8 cellular contexts compared by ENCODE assay signal in the genomic region with DNA sequence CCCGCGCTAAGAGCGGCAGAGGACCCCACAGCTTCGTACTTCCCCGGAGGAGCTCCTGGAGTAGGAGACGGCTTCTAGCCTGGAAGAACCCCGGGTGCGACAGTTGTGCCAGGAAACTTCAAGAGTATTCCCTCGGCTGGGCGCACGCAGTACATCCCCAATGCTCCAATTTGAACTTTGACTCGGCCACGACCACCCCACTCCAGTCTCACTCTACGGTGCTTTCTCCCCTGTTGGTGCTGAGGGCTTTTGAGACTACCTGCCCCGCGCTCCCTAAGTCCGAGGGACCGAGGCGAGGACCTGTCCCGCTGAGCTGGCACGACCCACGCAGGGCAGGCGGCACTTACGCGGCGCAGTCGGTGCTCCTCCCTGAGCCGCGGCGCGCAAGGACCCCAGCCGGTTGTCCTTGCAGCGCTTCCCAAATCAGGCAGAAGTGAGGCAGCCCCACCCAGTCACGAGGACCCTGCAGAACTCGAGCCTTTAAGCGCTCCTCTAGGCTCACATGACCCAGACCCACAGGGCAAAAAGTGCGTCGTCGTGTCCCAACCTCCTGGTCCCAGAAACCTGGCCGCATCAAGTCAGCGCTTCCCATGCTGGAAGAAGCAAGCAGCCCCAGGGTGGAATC. TPM values are rescaled to one million over a fixed set of nuclear protein-coding genes. Genes with fewer than 3 reads are reported as not detected.
A peak's percentile ranks its signal among the peaks of the same experiment; 100 is the strongest.
DNase-seq lines count a peak whose midpoint lies in the region; ATAC-seq and TF ChIP-seq lines count a peak whose summit lies in the region.

A gene (minus strand): TSS at position 456 of the 625 bp plus-strand sequence. CDS start 25,476 bp downstream, outside the sequence.

- H3K4me1 Mint-ChIP-seq in stimulated activated effector memory CD8-positive, alpha-beta T cell treated with anti-CD3 and anti-CD28 coated beads, Interleukin-12 subunit alpha, Interleukin-12 subunit beta, amount 100 ng/mL, for 72 hours: peaks cover 15% of the 10 kb centered on the region
- H3K4me1 Mint-ChIP-seq in activated T-helper 17 cell treated with anti-CD3 and anti-CD28 coated beads, Interleukin-2, amount 50 U/mL, for 72 hours: no peaks in the 10 kb centered on the region

- H3K4me1 ChIP-seq in breast epithelium: no peaks in the 10 kb centered on the region

- H3K9me3 Mint-ChIP-seq in stimulated activated effector memory CD8-positive, alpha-beta T cell treated with anti-CD3 and anti-CD28 coated beads, Interleukin-12 subunit alpha, Interleukin-12 subunit beta, amount 100 ng/mL, for 72 hours: no peaks in the 10 kb centered on the region
- no peaks in the 10 kb centered on the region for H3K9me3 Mint-ChIP-seq in activated T-helper 17 cell treated with anti-CD3 and anti-CD28 coated beads, Interleukin-2, amount 50 U/mL, for 72 hours

- no peak for TF ChIP-seq CTCF in breast epithelium (IDR thresholded peaks at IDR 0.05)

- no peak for TF ChIP-seq POLR2A in breast epithelium (IDR thresholded peaks at IDR 0.05)

- H3K27ac ChIP-seq in breast epithelium: peak within 1 kb of the TSS in 1 of 2 donors; percentile 40

- DNase-seq in DMS114 treated with DMSO at 0.1 percent for 48 hours (lab: John Stamatoyannopoulos, UW; ENCODE audit: unreplicated experiment) (peak; percentile 55), NCI-H2171 treated with DMSO at 0.1 percent for 48 hours (lab: John Stamatoyannopoulos, UW) (peak; percentile 89), breast epithelium (ENCODE audit: low spot score in 2 of 2) (peak in 1 of 2 donors; percentile 22), left kidney (ENCODE audit: low read depth, low spot score) (peak; percentile 82)
- DNase-seq in stimulated activated effector memory CD8-positive, alpha-beta T cell treated with anti-CD3 and anti-CD28 coated beads, Interleukin-12 subunit alpha, Interleukin-12 subunit beta, amount 100 ng/mL, for 72 hours (ENCODE audit: low spot score in 2 of 2): peak in 1 of 2 donors; percentile 47

- peak; percentile 35 for ATAC-seq in stimulated activated effector memory CD8-positive, alpha-beta T cell treated with anti-CD3 and anti-CD28 coated beads, Interleukin-12 subunit alpha, Interleukin-12 subunit beta, amount 100 ng/mL, for 72 hours
- ATAC-seq in GM21447 (IDR thresholded peaks at IDR 0.05; ENCODE audit: unreplicated experiment) (no peak), GM21786 (IDR thresholded peaks at IDR 0.05; ENCODE audit: unreplicated experiment) (no peak)
- no peak for ATAC-seq in activated T-helper 17 cell treated with anti-CD3 and anti-CD28 coated beads, Interleukin-2, amount 50 U/mL, for 72 hours (replicated peaks)

- H3K27me3 ChIP-seq in breast epithelium: peaks cover 0 to 6% of the 10 kb centered on the region in 2 donors

- H3K27me3 Mint-ChIP-seq in activated T-helper 17 cell treated with anti-CD3 and anti-CD28 coated beads, Interleukin-2, amount 50 U/mL, for 72 hours: peaks cover 28% of the 10 kb centered on the region

- H3K4me3 Mint-ChIP-seq in stimulated activated effector memory CD8-positive, alpha-beta T cell treated with anti-CD3 and anti-CD28 coated beads, Interleukin-12 subunit alpha, Interleukin-12 subunit beta, amount 100 ng/mL, for 72 hours: peak within 1 kb of the TSS; percentile 40
- H3K4me3 Mint-ChIP-seq in activated T-helper 17 cell treated with anti-CD3 and anti-CD28 coated beads, Interleukin-2, amount 50 U/mL, for 72 hours: no peak within 1 kb of the TSS

- no peaks in the 10 kb centered on the region for H3K36me3 Mint-ChIP-seq in stimulated activated effector memory CD8-positive, alpha-beta T cell treated with anti-CD3 and anti-CD28 coated beads, Interleukin-12 subunit alpha, Interleukin-12 subunit beta, amount 100 ng/mL, for 72 hours
- no peaks in the 10 kb centered on the region for H3K36me3 Mint-ChIP-seq in activated T-helper 17 cell treated with anti-CD3 and anti-CD28 coated beads, Interleukin-2, amount 50 U/mL, for 72 hours (ENCODE audit: low read depth)

- H3K9me3 ChIP-seq in breast epithelium: no peaks in the 10 kb centered on the region

- H3K36me3 ChIP-seq in breast epithelium: no peaks in the 10 kb centered on the region

- H3K4me3 ChIP-seq in breast epithelium: peak within 1 kb of the TSS; percentile 47 to 73 (median 56)

- intact Hi-C loops in breast epithelium (cut with DNase I; ENCODE audit: low total_unique reads): loop anchor here (10.0 kb wide), 1 partner anchor 1829 kb away; no protein-coding TSS in a partner anchor

- no peak within 1 kb of the TSS for H3K27ac Mint-ChIP-seq in stimulated activated effector memory CD8-positive, alpha-beta T cell treated with anti-CD3 and anti-CD28 coated beads, Interleukin-12 subunit alpha, Interleukin-12 subunit beta, amount 100 ng/mL, for 72 hours
- H3K27ac Mint-ChIP-seq in activated T-helper 17 cell treated with anti-CD3 and anti-CD28 coated beads, Interleukin-2, amount 50 U/mL, for 72 hours: no peak within 1 kb of the TSS

RNA-seq across cellular contexts. Expression of the gene that starts here (rescaled TPM):
- 10 to 100 TPM; 11.4 to 44.2 (median 13.4) TPM for total RNA-seq in breast epithelium
- under 1 TPM in 1 of 2 donors, not detected in 1; 0.63 TPM for total RNA-seq in activated T-helper 17 cell treated with anti-CD3 and anti-CD28 coated beads, Interleukin-2, amount 50 U/mL, for 72 hours

Comparison
In these comparisons a context has a peak if more than half of its experiments do, and no peak if none do; other contexts are left out.
1. RNA of the gene that starts here (total RNA-seq): 11.4 to 44.2 TPM in breast epithelium; 0.63 TPM in activated T-helper 17 cell treated with anti-CD3 and anti-CD28 coated beads, Interleukin-2, amount 50 U/mL, for 72 hours; every median in the first group is over 4 times any median in the second.